Comparison of ENCODE assay signal across 10 cellular contexts in genomic region chr16:14559809-14560227, GRCh38.
DNase-seq lines count a peak whose midpoint lies in the region; ATAC-seq lines count a peak whose summit lies in the region.
"Had no signal": no experiment of that assay in that cellular context is flagged by ENCODE, and none has a peak within 500 bp of the region (broad histone marks: within the 10 kb centered on the region; RNA-seq: fewer than 3 reads in every experiment).

No MANE protein-coding gene starts in this region.

- ATAC-seq in left ventricle myocardium superior: peak; percentile 52
- ATAC-seq in GM21367 (IDR thresholded peaks at IDR 0.05; ENCODE audit: unreplicated experiment): no peak
- ATAC-seq in activated CD4-positive, CD25-positive, alpha-beta regulatory T cell treated with anti-CD3 and anti-CD28 coated beads, Interleukin-2, amount 50 U/mL, for 24 hours: no peak

- no peak overlapping the region for H3K27ac ChIP-seq in substantia nigra (ENCODE audit: low read depth, low read length, poor library complexity, severe bottlenecking)
- H3K27ac ChIP-seq: 22Rv1 had no signal

- in situ Hi-C loops in SK-MEL-5 (cut with HindIII; ENCODE audit: low pct_unique_long_range_greater_than_20kb, low sequenced_read_pairs): no loop called here

- intact Hi-C loops in left ventricle myocardium superior (cut with micrococcal nuclease): no loop called here

- DNase-seq in DMS79 treated with DMSO at 0.1 percent for 48 hours (lab: John Stamatoyannopoulos, UW): peak; percentile 6
- no peak for DNase-seq in DMS79 (lab: John Stamatoyannopoulos, UW)
- peak; percentile 42 for DNase-seq in SK-MEL-5 (ENCODE audit: low read depth, low spot score)
- no peak for DNase-seq in left ventricle myocardium superior
- DNase-seq in substantia nigra (lab: John Stamatoyannopoulos, UW): peak in 29 of 49 donors; percentile 2 to 51 (median 19)
- no peak for DNase-seq in mesenteric fat pad (ENCODE audit: low spot score)
- DNase-seq: central memory CD4-positive, alpha-beta T cell had no signal

Comparison
In these comparisons a context has a peak if more than half of its experiments do, and no peak if none do; other contexts are left out.
1. DNase-seq: peak in DMS79 treated with DMSO at 0.1 percent for 48 hours (single experiment), SK-MEL-5 (single experiment) and substantia nigra (29 of 49); none in DMS79 (single experiment), left ventricle myocardium superior (single experiment) and mesenteric fat pad (single experiment).